ENCODE assay signal across 8 cellular contexts in genomic region chr5:147558826-147559225, GRCh38. TPM values are rescaled to one million over a fixed set of nuclear protein-coding genes. Genes with fewer than 3 reads are reported as not detected.
DNase-seq lines count a peak whose midpoint lies in the region; ATAC-seq, FAIRE-seq and TF ChIP-seq lines count a peak whose summit lies in the region.

No MANE protein-coding gene starts in this region.

- H3K36me3 ChIP-seq in MG63 (no peaks in the 10 kb centered on the region), psoas muscle (ENCODE audit: insufficient read depth in 1 of 2, low read depth in 1 of 2) (no peaks in the 10 kb centered on the region)

- POLR2A ChIA-PET in A549 (lab: Yijun Ruan, JAX), result no interaction called here

- TF ChIP-seq CTCF in A549 (IDR thresholded peaks at IDR 0.05) (peak; percentile 48; the same call in 2 of the 3 replicates), psoas muscle (IDR thresholded peaks at IDR 0.05) (peak; percentile 57)

- H3K9me3 ChIP-seq in A549, result no peaks in the 10 kb centered on the region
- H3K9me3 ChIP-seq in MG63, result no peaks in the 10 kb centered on the region
- no peaks in the 10 kb centered on the region for H3K9me3 ChIP-seq in psoas muscle

- no peak for FAIRE-seq in A549 (lab: Jason Lieb, UNC)

- TF ChIP-seq RAD21 in A549 (conservative IDR thresholded peaks at IDR 0.05 in 1 of 2, IDR thresholded peaks at IDR 0.05 in 1 of 2), result peak; percentile 62 to 66

- no peaks in the 10 kb centered on the region; the same call in 1 of the 2 replicates for H3K27me3 ChIP-seq in MG63
- H3K27me3 ChIP-seq in psoas muscle (ENCODE audit: insufficient read depth in 3 of 3, low read length in 2 of 3), result no peaks in the 10 kb centered on the region

- H3K4me3 ChIP-seq in A549 (no peak overlapping the region), MG63 (no peak overlapping the region), psoas muscle (no peak overlapping the region)

- ATAC-seq in A549, result peak; percentile 81 to 87
- ATAC-seq in GM18511 (IDR thresholded peaks at IDR 0.05; ENCODE audit: unreplicated experiment), result peak; percentile 71
- peak; percentile 67 to 91 (median 88) for ATAC-seq in psoas muscle
- ATAC-seq in GM21367 (IDR thresholded peaks at IDR 0.05; ENCODE audit: unreplicated experiment), result no peak

- intact Hi-C loops in psoas muscle (cut with DNase I), result loop anchor here (1.0 to 5.0 kb wide), 4 partner anchors 52 to 337 kb away; no protein-coding TSS in a partner anchor

- DNase-seq in A549 (ENCODE audit: low read depth in 1 of 2, low spot score in 1 of 2), result peak; percentile 25 to 41
- DNase-seq in MG63, result peak; percentile 73
- peak; percentile 55 to 73 for DNase-seq in SHP77 (lab: John Stamatoyannopoulos, UW)
- peak; percentile 3 for DNase-seq in germinal center (ENCODE audit: low spot score)
- peak in 1 of 2 donors; percentile 51 for DNase-seq in psoas muscle
- DNase-seq in HuH-7.5 (ENCODE audit: low spot score), result no peak

- no peak overlapping the region for H3K4me2 ChIP-seq in A549

- no peak for TF ChIP-seq EP300 in A549 (IDR thresholded peaks at IDR 0.05)

- H3K4me1 ChIP-seq in A549 (no peaks in the 10 kb centered on the region), psoas muscle (peaks cover 1% of the 10 kb centered on the region)

- WGBS in A549 (ENCODE audit: missing lambda C conversion rate), result 9% methylated on average over 2 of the region's 2 CpGs
- 8 to 11% (median 9%) methylated on average over 2 of the region's 2 CpGs for WGBS in psoas muscle, 3 donors

- no peak for TF ChIP-seq POLR2A in A549 (IDR thresholded peaks at IDR 0.05; ENCODE audit: low read length)

- CTCF ChIA-PET in A549 (lab: Yijun Ruan, JAX), result interaction anchor here (0.7 to 3.5 kb wide), 17 partner anchors 8 to 335 kb away, joined by 3 to 36 read pairs (median 4); no protein-coding TSS in a partner anchor

- H3K27ac ChIP-seq in A549 (no peak overlapping the region), psoas muscle (no peak overlapping the region)

TF ChIP-seq in A549, 52 proteins besides CTCF, POLR2A, EP300 and RAD21:
- TF ChIP-seq SMC3 (IDR thresholded peaks at IDR 0.05) (peak; percentile 59), GATA3 (IDR thresholded peaks at IDR 0.05; ENCODE audit: borderline replicate concordance) (no peak)

RNA-seq across cellular contexts. Expression of gene DPYSL3, which starts 49.0 kb away (rescaled TPM):
- 22.3 and 23.7 TPM in 2 replicates for polyA plus RNA-seq in A549 (2011; rRNA removed)
- 22.8 and 25.1 TPM in 2 replicates for polyA plus RNA-seq in A549 (2012; cell fraction: cytosol; rRNA removed)
- 37.6 and 45.9 TPM in 2 replicates for polyA plus RNA-seq in A549 (2012; cell fraction: nucleus; rRNA removed)
- polyA plus RNA-seq in A549 (2017; fragmentation: RNase III; extraction: RNeasy Plus Mini Kit Qiagen cat#74134 plus additional on column Dnase treatment), result 16.5 to 20.7 TPM (median 19.3 TPM) in 3 replicates
- polyA minus RNA-seq in A549 (2011; rRNA and poly(A)+ RNA removed), result 24.3 and 25.6 TPM in 2 replicates
- total RNA-seq in MG63 (2014; rRNA removed; shearing (Covaris generic); ENCODE audit: low replicate concordance), result 84.1 and 90.7 TPM in 2 replicates
- 10 to 100 TPM; 18.0 to 58.5 (median 38.4) TPM for total RNA-seq in psoas muscle
- polyA plus RNA-seq in psoas muscle, result 10 to 100 TPM in 2 of 3 donors, 1 to 10 TPM in 1; 8.8 to 15.0 (median 13.5) TPM
